Comparison of ENCODE assay signal across 12 cellular contexts in genomic region chr1:225762444-225762843, GRCh38. TPM values are rescaled to one million over a fixed set of nuclear protein-coding genes. Genes with fewer than 3 reads are reported as not detected.
DNase-seq lines count a peak whose midpoint lies in the region; ATAC-seq and TF ChIP-seq lines count a peak whose summit lies in the region.
"Had no signal": no experiment of that assay in that cellular context is flagged by ENCODE, and none has a peak within 500 bp of the region (broad histone marks: within the 10 kb centered on the region; RNA-seq: fewer than 3 reads in every experiment).

No MANE protein-coding gene starts in this region.

- H3K4me1 ChIP-seq in mesenchymal stem cell (ENCODE audit: control insufficient read depth, insufficient read depth, low read depth, low read length) (peaks cover 25% of the 10 kb centered on the region), thoracic aorta (ENCODE audit: control insufficient read depth in 1 of 2, low read depth in 2 of 2) (peaks cover 26 to 53% of the 10 kb centered on the region in 2 donors)

- peaks cover 5% of the 10 kb centered on the region for H3K27me3 Mint-ChIP-seq in activated CD8-positive, alpha-beta T cell treated with anti-CD3 and anti-CD28 coated beads, Interleukin-2, amount 10 ng/mL, durations not matched to agents 7 days and 5 days (ENCODE audit: low read depth)

- no peaks in the 10 kb centered on the region for H3K36me3 Mint-ChIP-seq in activated CD8-positive, alpha-beta T cell treated with anti-CD3 and anti-CD28 coated beads, Interleukin-2, amount 10 ng/mL, durations not matched to agents 7 days and 5 days (ENCODE audit: low read depth)

- H3K4me2 ChIP-seq in mesenchymal stem cell (ENCODE audit: low read length, poor library complexity, severe bottlenecking), result peak overlapping the region; percentile 7

- WGBS in mesenchymal stem cell, result 17% methylated on average over 4 of the region's 5 CpGs

- H3K4me1 Mint-ChIP-seq in activated CD8-positive, alpha-beta T cell treated with anti-CD3 and anti-CD28 coated beads, Interleukin-2, amount 10 ng/mL, durations not matched to agents 7 days and 5 days (ENCODE audit: low read depth), result no peaks in the 10 kb centered on the region

- TF ChIP-seq CTCF in brain microvascular endothelial cell (IDR thresholded peaks at IDR 0.05; ENCODE audit: low read depth, low read length, missing control alignments), result no peak
- TF ChIP-seq CTCF in thoracic aorta (IDR thresholded peaks at IDR 0.05), result no peak

- no peak for ATAC-seq in thoracic aorta (ENCODE audit: insufficient number of reproducible peaks, low FRiP score, low read depth)
- ATAC-seq in activated CD8-positive, alpha-beta T cell treated with anti-CD3 and anti-CD28 coated beads, Interleukin-2, amount 10 ng/mL, durations not matched to agents 7 days and 5 days, result no peak

- H3K4me3 ChIP-seq in brain microvascular endothelial cell (ENCODE audit: low read depth, low read length) (no peak overlapping the region), mesenchymal stem cell (ENCODE audit: insufficient read depth in 1 of 2, low read depth in 1 of 2, low read length in 2 of 2) (no peak overlapping the region), thoracic aorta (no peak overlapping the region)

- no peak overlapping the region for H3K23ac ChIP-seq in mesenchymal stem cell (ENCODE audit: low read length in 2 of 2)

- no peak overlapping the region for H3K14ac ChIP-seq in mesenchymal stem cell (ENCODE audit: low read length in 2 of 2)

- H3K4ac ChIP-seq in mesenchymal stem cell (ENCODE audit: low read depth in 1 of 2, low read length in 2 of 2), result peak overlapping the region in 1 of 2 experiments; percentile 51

- no peak overlapping the region for H3K4me3 Mint-ChIP-seq in activated CD8-positive, alpha-beta T cell treated with anti-CD3 and anti-CD28 coated beads, Interleukin-2, amount 10 ng/mL, durations not matched to agents 7 days and 5 days

- in situ Hi-C loops in brain microvascular endothelial cell (cut with HindIII; ENCODE audit: low pct_ligation_motif_present, low sequenced_read_pairs), result loop anchor here (25.0 kb wide), 1 partner anchor 200 kb away; no protein-coding TSS in a partner anchor

- peak overlapping the region; percentile 32 to 39 for H2BK12ac ChIP-seq in mesenchymal stem cell (ENCODE audit: low read length in 2 of 2)

- POLR2A ChIA-PET in activated CD8-positive, alpha-beta T cell treated with anti-CD3 and anti-CD28 coated beads, Interleukin-2, amount 10 ng/mL, durations not matched to agents 7 days and 5 days (lab: Charles Lee), result no interaction called here

- H2BK120ac ChIP-seq in mesenchymal stem cell (ENCODE audit: low read depth, low read length), result peak overlapping the region; percentile 36

- peak overlapping the region; percentile 9 for H3K9ac ChIP-seq in mesenchymal stem cell (ENCODE audit: low read length)

- H2AK5ac ChIP-seq in mesenchymal stem cell (ENCODE audit: low read length, severe bottlenecking), result peak overlapping the region; percentile 8

- H3K27me3 ChIP-seq in brain microvascular endothelial cell (replicated peaks) (no peaks in the 10 kb centered on the region), mesenchymal stem cell (ENCODE audit: control insufficient read depth in 1 of 2, insufficient read depth in 1 of 2, low read length in 2 of 2) (no peaks in the 10 kb centered on the region), thoracic aorta (replicated peaks; ENCODE audit: insufficient read depth) (no peaks in the 10 kb centered on the region)

- no peak overlapping the region for H4K91ac ChIP-seq in mesenchymal stem cell (ENCODE audit: low read length)

- DNase-seq in DMS 273 (lab: John Stamatoyannopoulos, UW; ENCODE audit: unreplicated experiment) (peak; percentile 30), DMS 273 treated with DMSO at 0.1 percent for 48 hours (lab: John Stamatoyannopoulos, UW) (no peak), brain microvascular endothelial cell (peak; percentile 64), mesenchymal stem cell (peak; percentile 76), thoracic aorta (ENCODE audit: low spot score) (no peak), ureter (ENCODE audit: low spot score) (no peak), NCI-H1105 (lab: John Stamatoyannopoulos, UW) (no peak)
- no peak for DNase-seq in activated CD8-positive, alpha-beta T cell treated with anti-CD3 and anti-CD28 coated beads, Interleukin-2, amount 10 ng/mL, durations not matched to agents 7 days and 5 days
- DNase-seq: activated CD4-positive, alpha-beta T cell treated with anti-CD3 and anti-CD28 coated beads, Interleukin-2, amount 50 U/mL, for 1 hour; effector CD4-positive, alpha-beta T cell; T-helper 1 cell had no signal

- CTCF ChIA-PET in activated CD8-positive, alpha-beta T cell treated with anti-CD3 and anti-CD28 coated beads, Interleukin-2, amount 10 ng/mL, durations not matched to agents 7 days and 5 days (lab: Charles Lee), result interaction anchor here (0.9 kb wide), 1 partner anchor 12 kb away, joined by 3 read pairs; no protein-coding TSS in a partner anchor

- peak overlapping the region; percentile 66 to 70 for H3K18ac ChIP-seq in mesenchymal stem cell (ENCODE audit: low read depth in 1 of 2, low read length in 2 of 2)

- H3K36me3 ChIP-seq in brain microvascular endothelial cell (replicated peaks) (no peaks in the 10 kb centered on the region), mesenchymal stem cell (ENCODE audit: control insufficient read depth in 1 of 2, insufficient read depth in 2 of 2, low read depth in 1 of 2, low read length in 2 of 2) (no peaks in the 10 kb centered on the region), thoracic aorta (no peaks in the 10 kb centered on the region)

- peak overlapping the region; percentile 19 for H2BK5ac ChIP-seq in mesenchymal stem cell (ENCODE audit: low read depth, low read length, poor library complexity, severe bottlenecking)

- peak overlapping the region; percentile 57 for H4K8ac ChIP-seq in mesenchymal stem cell (ENCODE audit: low read length)

- H3K79me1 ChIP-seq in mesenchymal stem cell (replicated peaks; ENCODE audit: low read length, poor library complexity, severe bottlenecking), result no peaks in the 10 kb centered on the region

- H3K9me3 ChIP-seq in mesenchymal stem cell (ENCODE audit: control insufficient read depth, low read length), result no peaks in the 10 kb centered on the region
- H3K9me3 ChIP-seq in thoracic aorta, result no peaks in the 10 kb centered on the region

- H2AFZ ChIP-seq in mesenchymal stem cell (ENCODE audit: low read depth, low read length), result no peak overlapping the region

- H3K9me3 Mint-ChIP-seq in activated CD8-positive, alpha-beta T cell treated with anti-CD3 and anti-CD28 coated beads, Interleukin-2, amount 10 ng/mL, durations not matched to agents 7 days and 5 days (ENCODE audit: insufficient read depth), result no peaks in the 10 kb centered on the region

- H3K27ac ChIP-seq in brain microvascular endothelial cell (peak overlapping the region; percentile 79), mesenchymal stem cell (ENCODE audit: low read length, poor library complexity, severe bottlenecking) (peak overlapping the region; percentile 79), thoracic aorta (peak overlapping the region; percentile 62 to 78)
- H3K27ac ChIP-seq: 22Rv1 had no signal

- H3K27ac Mint-ChIP-seq in activated CD8-positive, alpha-beta T cell treated with anti-CD3 and anti-CD28 coated beads, Interleukin-2, amount 10 ng/mL, durations not matched to agents 7 days and 5 days, result no peak overlapping the region

- peak overlapping the region; percentile 84 for H2BK15ac ChIP-seq in mesenchymal stem cell (ENCODE audit: low read depth, poor library complexity, severe bottlenecking)

RNA-seq across cellular contexts. Expression of gene SRP9, which starts 15.2 kb away (rescaled TPM):
- polyA plus RNA-seq in mesenchymal stem cell (2013, experiment 1 of 2), result 196 TPM
- polyA plus RNA-seq in mesenchymal stem cell (2013, experiment 2 of 2), result 205 TPM
- total RNA-seq in thoracic aorta, result 100 to 1,000 TPM; 130 to 131 TPM
- total RNA-seq in ureter, result 249 TPM
- total RNA-seq in activated CD8-positive, alpha-beta T cell treated with anti-CD3 and anti-CD28 coated beads, Interleukin-2, amount 10 ng/mL, durations not matched to agents 7 days and 5 days, result 100 to 1,000 TPM; 240 to 247 TPM

RNA-seq across cellular contexts. Expression of gene EPHX1, which starts 47.5 kb away (rescaled TPM):
- polyA plus RNA-seq in mesenchymal stem cell (2013, experiment 1 of 2), result 58.9 TPM
- 59.0 TPM for polyA plus RNA-seq in mesenchymal stem cell (2013, experiment 2 of 2)
- total RNA-seq in thoracic aorta (10 to 100 TPM; 58.9 to 77.6 TPM), ureter (116 TPM)
- 1 to 10 TPM; 1.5 to 2.0 TPM for total RNA-seq in activated CD8-positive, alpha-beta T cell treated with anti-CD3 and anti-CD28 coated beads, Interleukin-2, amount 10 ng/mL, durations not matched to agents 7 days and 5 days

Comparison
In these comparisons a context has a peak if more than half of its experiments do, and no peak if none do; other contexts are left out.
1. DNase-seq: peak in DMS 273 (single experiment), brain microvascular endothelial cell (single experiment) and mesenchymal stem cell (single experiment); none in DMS 273 treated with DMSO at 0.1 percent for 48 hours (single experiment), thoracic aorta (single experiment), ureter (single experiment), activated CD8-positive, alpha-beta T cell treated with anti-CD3 and anti-CD28 coated beads, Interleukin-2, amount 10 ng/mL, durations not matched to agents 7 days and 5 days (single experiment) and NCI-H1105 (single experiment).
2. RNA of gene EPHX1, which starts 47.5 kb away (total RNA-seq): 116 TPM in ureter (single experiment) and 58.9 to 77.6 TPM in thoracic aorta; 1.5 to 2.0 TPM in activated CD8-positive, alpha-beta T cell treated with anti-CD3 and anti-CD28 coated beads, Interleukin-2, amount 10 ng/mL, durations not matched to agents 7 days and 5 days; every median in the first group is over 10 times any median in the second.
3. Peak in every context shown above with its lines, with median percentiles within 50 percentile points of each other: H3K27ac ChIP-seq.